In the genomic region with DNA sequence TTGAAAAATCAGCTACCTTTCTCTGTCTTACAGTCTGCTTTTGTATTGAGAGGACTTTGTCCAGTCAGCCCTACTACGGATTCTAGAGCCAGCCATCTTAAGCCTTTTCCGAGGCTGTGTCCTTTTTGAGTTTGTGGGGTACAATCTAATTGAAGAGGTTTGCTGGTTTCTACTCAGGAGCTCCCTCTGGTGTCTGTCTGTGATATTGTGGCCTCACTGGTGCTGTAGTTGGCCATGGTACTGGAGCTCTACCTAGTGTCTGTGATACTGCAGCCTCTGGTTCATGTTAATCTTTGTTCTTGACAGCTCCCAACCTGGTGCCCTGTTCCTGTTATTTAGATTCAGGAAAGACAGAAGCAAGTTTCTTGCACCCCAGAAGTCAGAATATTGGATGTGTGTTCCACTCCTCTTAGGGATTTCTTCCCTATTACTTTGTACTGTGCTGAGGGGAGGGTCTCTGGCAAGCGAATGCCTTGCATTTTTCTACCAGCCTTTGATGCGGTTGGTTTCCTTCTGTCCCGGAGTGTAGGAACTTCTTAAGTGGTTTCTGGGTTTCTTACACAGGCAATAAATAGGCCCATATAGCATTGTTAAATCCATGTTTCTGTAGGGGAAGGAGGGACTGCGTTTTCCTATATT, we compare ENCODE assay signal across 8 cellular contexts.
DNase-seq lines count a peak whose midpoint lies in the region; ATAC-seq and TF ChIP-seq lines count a peak whose summit lies in the region.

No MANE protein-coding gene starts in this region.

- no peaks in the 10 kb centered on the region for H3K4me1 Mint-ChIP-seq in activated naive CD4-positive, alpha-beta T cell treated with anti-CD3 and anti-CD28 coated beads, Interleukin-2, amount 10 ng/mL, durations not matched to agents 7 days and 5 days

- no peak overlapping the region for H3K27ac Mint-ChIP-seq in activated naive CD4-positive, alpha-beta T cell treated with anti-CD3 and anti-CD28 coated beads, Interleukin-2, amount 10 ng/mL, durations not matched to agents 7 days and 5 days

- no peak overlapping the region for H3K4me3 Mint-ChIP-seq in activated naive CD4-positive, alpha-beta T cell treated with anti-CD3 and anti-CD28 coated beads, Interleukin-2, amount 10 ng/mL, durations not matched to agents 7 days and 5 days

- CTCF ChIA-PET in activated naive CD4-positive, alpha-beta T cell treated with anti-CD3 and anti-CD28 coated beads, Interleukin-2, amount 10 ng/mL, durations not matched to agents 7 days and 5 days (lab: Charles Lee) = interaction anchor here (0.7 to 5.0 kb wide), 25 partner anchors 8 to 285 kb away, joined by 3 to 53 read pairs (median 4); no protein-coding TSS in a partner anchor

- ATAC-seq in right cardiac atrium (peak; percentile 23 to 41), aorta (ENCODE audit: low FRiP score) (no peak)

- H3K4me1 ChIP-seq in right cardiac atrium (ENCODE audit: control insufficient read depth, insufficient read depth, low read length) = no peaks in the 10 kb centered on the region
- H3K4me1 ChIP-seq in aorta (ENCODE audit: control insufficient read depth in 1 of 2, insufficient read depth in 2 of 2, low read length in 2 of 2) = peaks cover 0 to 1% of the 10 kb centered on the region in 2 donors

- peak; percentile 53 for TF ChIP-seq CTCF in GM20000 (IDR thresholded peaks at IDR 0.05; ENCODE audit: extremely low read depth, missing control alignments)

- H3K27ac ChIP-seq in right cardiac atrium (ENCODE audit: low read length) (no peak overlapping the region), aorta (ENCODE audit: low read depth in 1 of 2, low read length in 2 of 2) (no peak overlapping the region)

- peaks cover 27% of the 10 kb centered on the region for H3K36me3 Mint-ChIP-seq in activated naive CD4-positive, alpha-beta T cell treated with anti-CD3 and anti-CD28 coated beads, Interleukin-2, amount 10 ng/mL, durations not matched to agents 7 days and 5 days

- peaks cover 8% of the 10 kb centered on the region for H3K9me3 Mint-ChIP-seq in activated naive CD4-positive, alpha-beta T cell treated with anti-CD3 and anti-CD28 coated beads, Interleukin-2, amount 10 ng/mL, durations not matched to agents 7 days and 5 days

- DNase-seq in EH (ENCODE audit: low read depth) (peak; percentile 78), GM20000 (ENCODE audit: low spot score) (peak; percentile 35), HPDE6-E6E7 (ENCODE audit: extremely low spot score) (peak; percentile 20), SK-N-DZ (ENCODE audit: low spot score) (peak; percentile 60), right cardiac atrium (no peak), aorta (no peak)
- DNase-seq in activated naive CD4-positive, alpha-beta T cell treated with anti-CD3 and anti-CD28 coated beads, Interleukin-2, amount 10 ng/mL, durations not matched to agents 7 days and 5 days = peak; percentile 80
- DNase-seq in stimulated activated CD4-positive, alpha-beta T cell treated with anti-CD3 and anti-CD28 coated beads, Interleukin-15, amount 100 ng/mL, for 48 hours (ENCODE audit: low read depth in 2 of 2) = peak; percentile 27 to 46

- intact Hi-C loops in right cardiac atrium (cut with DNase I) = no loop called here
- intact Hi-C loops in aorta (cut with DNase I) = no loop called here

- 82% methylated on average over 6 of the region's 6 CpGs for WGBS in right cardiac atrium
- 72 to 76% methylated on average over 6 of the region's 6 CpGs for whole genome bisulfite sequencing in aorta, 2 donors

- no peak overlapping the region for H3K4me3 ChIP-seq in right cardiac atrium (ENCODE audit: low read length)
- H3K4me3 ChIP-seq in aorta (ENCODE audit: low read length in 2 of 2) = no peak overlapping the region

- H3K36me3 ChIP-seq in aorta (ENCODE audit: control insufficient read depth in 1 of 2, insufficient read depth in 2 of 2, low read length in 1 of 2) = peaks cover 0 to 6% of the 10 kb centered on the region in 2 donors

- H3K27me3 Mint-ChIP-seq in activated naive CD4-positive, alpha-beta T cell treated with anti-CD3 and anti-CD28 coated beads, Interleukin-2, amount 10 ng/mL, durations not matched to agents 7 days and 5 days = no peaks in the 10 kb centered on the region

- no peaks in the 10 kb centered on the region for H3K9me3 ChIP-seq in right cardiac atrium (ENCODE audit: control insufficient read depth, low read length)
- H3K9me3 ChIP-seq in aorta (ENCODE audit: control insufficient read depth, low read length) = no peaks in the 10 kb centered on the region

- H3K27me3 ChIP-seq in right cardiac atrium (ENCODE audit: control insufficient read depth, insufficient read depth) = no peaks in the 10 kb centered on the region
- no peaks in the 10 kb centered on the region for H3K27me3 ChIP-seq in aorta (ENCODE audit: control insufficient read depth in 1 of 2, insufficient read depth in 2 of 2, low read length in 1 of 2)

Comparison
In these comparisons a context has a peak if more than half of its experiments do, and no peak if none do; other contexts are left out.
1. DNase-seq: peak in EH (single experiment), GM20000 (single experiment), HPDE6-E6E7 (single experiment), SK-N-DZ (single experiment), activated naive CD4-positive, alpha-beta T cell treated with anti-CD3 and anti-CD28 coated beads, Interleukin-2, amount 10 ng/mL, durations not matched to agents 7 days and 5 days (single experiment) and stimulated activated CD4-positive, alpha-beta T cell treated with anti-CD3 and anti-CD28 coated beads, Interleukin-15, amount 100 ng/mL, for 48 hours (2 of 2); none in right cardiac atrium (0 of 3) and aorta (0 of 2).